In the genomic region with DNA sequence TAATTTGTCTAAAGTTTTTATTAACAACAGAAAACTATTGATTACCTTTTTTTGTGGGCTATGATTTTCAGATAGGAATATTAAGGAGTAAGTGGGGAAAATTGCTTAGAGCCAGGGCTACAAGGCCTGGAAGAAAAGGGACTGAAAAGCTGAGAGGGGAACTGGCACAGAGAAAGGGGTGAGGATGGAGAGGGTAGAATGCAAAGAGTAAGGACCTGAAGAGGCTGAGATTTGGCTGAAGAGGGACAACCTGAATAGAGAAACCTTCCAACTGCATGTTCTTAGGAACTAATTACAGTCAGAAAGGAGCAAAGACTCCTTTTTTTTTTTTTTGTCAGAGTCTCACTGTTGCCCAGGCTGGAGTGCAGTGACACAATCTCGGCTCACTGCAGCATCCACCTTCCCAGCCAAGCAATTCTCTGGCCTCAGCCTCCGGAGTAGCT, we compare ENCODE assay signal across 1 cellular context.
TF ChIP-seq lines count a peak whose summit lies in the region.

No MANE protein-coding gene starts in this region.

TF ChIP-seq in H1, 55 proteins besides CTCF, POLR2A, EP300 and RAD21:
- TF ChIP-seq CREB1 (IDR thresholded peaks at IDR 0.05) (no peak), PHF8 (conservative IDR thresholded peaks at IDR 0.05; ENCODE audit: low read depth, low read length) (no peak)
TF ChIP-seq in H1: peak in this region for 0.
